ENCODE assay signal across 1 cellular context in the genomic region with DNA sequence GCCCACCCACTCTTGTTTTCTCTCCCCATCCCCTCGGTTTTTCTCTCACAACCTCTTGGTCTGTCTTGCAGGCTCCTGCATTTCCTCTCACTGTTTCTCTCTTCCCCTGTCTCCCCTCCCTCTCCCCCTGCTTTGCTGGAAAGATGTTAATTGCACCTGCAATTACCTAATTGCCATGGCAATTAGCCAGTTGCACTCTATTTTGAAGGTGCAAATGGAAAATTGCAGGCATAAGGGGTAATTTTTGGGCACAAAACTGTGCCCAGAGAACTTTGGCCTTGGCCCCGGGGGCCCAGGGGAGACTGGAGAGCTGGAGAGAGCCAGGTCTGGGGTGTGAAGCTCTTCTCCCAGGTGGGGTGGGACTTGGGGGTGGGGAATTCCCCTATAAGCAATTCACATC.
TF ChIP-seq lines count a peak whose summit lies in the region.

No MANE protein-coding gene starts in this region.

TF ChIP-seq in SK-N-SH, 30 proteins besides CTCF, POLR2A, EP300 and RAD21 (continued from another document):
- no peak for TF ChIP-seq GABPA (IDR thresholded peaks at IDR 0.05; ENCODE audit: low read depth)
- TF ChIP-seq, protein P1, sequence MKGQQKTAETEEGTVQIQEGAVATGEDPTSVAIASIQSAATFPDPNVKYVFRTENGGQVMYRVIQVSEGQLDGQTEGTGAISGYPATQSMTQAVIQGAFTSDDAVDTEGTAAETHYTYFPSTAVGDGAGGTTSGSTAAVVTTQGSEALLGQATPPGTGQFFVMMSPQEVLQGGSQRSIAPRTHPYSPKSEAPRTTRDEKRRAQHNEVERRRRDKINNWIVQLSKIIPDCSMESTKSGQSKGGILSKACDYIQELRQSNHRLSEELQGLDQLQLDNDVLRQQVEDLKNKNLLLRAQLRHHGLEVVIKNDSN (IDR thresholded peaks at IDR 0.05; ENCODE audit: borderline replicate concordance, low read depth), result no peak
- TF ChIP-seq FOXJ3 (CRISPR knock-in tag; IDR thresholded peaks at IDR 0.05), result no peak
- TF ChIP-seq MEF2A (IDR thresholded peaks at IDR 0.05; ENCODE audit: borderline replicate concordance, low read depth), result no peak
- no peak for TF ChIP-seq RFX5 (IDR thresholded peaks at IDR 0.05; ENCODE audit: low read length)
- TF ChIP-seq TCF12 (IDR thresholded peaks at IDR 0.05), result no peak
TF ChIP-seq in SK-N-SH: peak in this region for 0.
